In the genomic region with DNA sequence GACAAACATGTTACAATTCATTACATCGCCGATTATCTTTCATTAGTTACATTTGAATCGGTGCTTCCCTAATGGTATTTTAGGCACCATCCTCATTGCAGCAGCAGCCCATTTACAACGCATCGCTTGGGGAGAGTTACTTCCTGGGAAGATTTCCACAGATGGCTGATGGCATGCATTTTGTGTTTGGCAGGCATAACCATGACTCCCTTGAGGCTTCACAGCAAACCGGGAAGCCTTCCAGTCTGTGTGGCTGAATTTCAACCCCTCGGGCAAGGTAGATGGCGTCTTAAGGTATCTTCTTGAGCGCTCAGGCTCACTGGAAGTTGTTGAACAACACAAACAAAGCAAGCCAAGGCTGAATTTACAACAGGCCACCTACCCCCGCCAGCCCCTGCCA, we compare ENCODE assay signal across 14 cellular contexts. TPM values are rescaled to one million over a fixed set of nuclear protein-coding genes. Genes with fewer than 3 reads are reported as not detected.
DNase-seq lines count a peak whose midpoint lies in the region; ATAC-seq lines count a peak whose summit lies in the region.
"Had no signal": no experiment of that assay in that cellular context is flagged by ENCODE, and none has a peak within 500 bp of the region (broad histone marks: within the 10 kb centered on the region; RNA-seq: fewer than 3 reads in every experiment).

No MANE protein-coding gene starts in this region.

- H3K27ac ChIP-seq in SJCRH30: no peak overlapping the region
- H3K27ac ChIP-seq: left ventricle myocardium inferior, WERI-Rb-1 had no signal

- no peaks in the 10 kb centered on the region for H3K27me3 ChIP-seq in SJCRH30

- no peaks in the 10 kb centered on the region for H3K36me3 ChIP-seq in SJCRH30
- H3K36me3 ChIP-seq: HAP-1, left ventricle myocardium inferior, WERI-Rb-1 had no signal

- ATAC-seq in HG02588 (IDR thresholded peaks at IDR 0.05; ENCODE audit: unreplicated experiment) (no peak), GM19452 (IDR thresholded peaks at IDR 0.05; ENCODE audit: unreplicated experiment) (no peak), GM21619 (IDR thresholded peaks at IDR 0.05; ENCODE audit: unreplicated experiment) (no peak)
- ATAC-seq: naive thymus-derived CD4-positive, alpha-beta T cell had no signal

- no peaks in the 10 kb centered on the region for H3K9me3 ChIP-seq in SJCRH30 (replicated peaks)
- H3K9me3 ChIP-seq: HAP-1, left ventricle myocardium inferior had no signal

- no peaks in the 10 kb centered on the region for H3K4me1 ChIP-seq in SJCRH30
- H3K4me1 ChIP-seq: HAP-1, left ventricle myocardium inferior had no signal

- no peak overlapping the region for H3K4me3 ChIP-seq in SJCRH30
- H3K4me3 ChIP-seq: HAP-1, left ventricle myocardium inferior had no signal

- peak; percentile 34 for DNase-seq in AG08395 (ENCODE audit: low spot score)
- peak; percentile 82 for DNase-seq in H4 (ENCODE audit: low spot score)
- DNase-seq in anterior cingulate cortex (lab: John Stamatoyannopoulos, UW): peak in 31 of 58 donors; percentile 7 to 75 (median 40)
- peak; percentile 64 for DNase-seq in inferior parietal cortex (ENCODE audit: extremely low spot score)
- DNase-seq in SJCRH30: no peak
- DNase-seq: left ventricle myocardium inferior; naive thymus-derived CD4-positive, alpha-beta T cell; NCI-H1105 treated with DMSO at 0.1 percent for 48 hours; SW 1271; WERI-Rb-1 had no signal

RNA-seq across cellular contexts. Expression of gene DNAH5, which starts 1.6 kb away (rescaled TPM):
- total RNA-seq in H4 (2014; rRNA removed; shearing (Covaris generic)): 1.5 TPM in 2 replicates
- 0.16 and 0.30 TPM in 2 replicates for total RNA-seq in SJCRH30 (2014; rRNA removed; shearing (Covaris generic))
- total RNA-seq: naive thymus-derived CD4-positive, alpha-beta T cell had no signal

Comparison
In these comparisons a context has a peak if more than half of its experiments do, and no peak if none do; other contexts are left out.
1. DNase-seq: peak in AG08395 (single experiment), H4 (single experiment), anterior cingulate cortex (31 of 58) and inferior parietal cortex (single experiment); none in SJCRH30 (0 of 2).